ENCODE assay signal across 25 cellular contexts in the genomic region with DNA sequence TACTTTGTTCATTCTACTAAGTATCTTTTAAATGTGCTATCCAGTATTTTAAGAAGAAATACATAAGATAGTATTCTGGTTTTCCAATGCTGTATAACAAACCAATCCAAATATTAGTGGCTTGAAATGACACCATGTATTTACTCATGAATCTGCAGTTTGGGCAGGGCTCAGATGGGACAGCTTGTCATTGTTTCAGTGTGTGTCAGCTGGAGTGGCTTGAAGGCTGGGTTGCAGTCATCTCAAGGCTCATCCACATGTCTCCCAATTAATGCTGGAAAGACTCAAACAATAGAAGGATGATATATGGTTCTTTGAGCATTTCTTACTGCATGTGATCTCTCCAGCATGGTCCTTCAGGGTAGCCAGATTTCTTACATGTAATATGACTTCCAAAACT.
DNase-seq lines count a peak whose midpoint lies in the region; ATAC-seq, FAIRE-seq and TF ChIP-seq lines count a peak whose summit lies in the region.
"Had no signal": no experiment of that assay in that cellular context is flagged by ENCODE, and none has a peak within 500 bp of the region (broad histone marks: within the 10 kb centered on the region; RNA-seq: fewer than 3 reads in every experiment).

No MANE protein-coding gene starts in this region.

- intact Hi-C loops in breast epithelium (cut with DNase I; ENCODE audit: low total_unique reads): no loop called here

- TF ChIP-seq RAD21 in A549 (conservative IDR thresholded peaks at IDR 0.05 in 1 of 2, IDR thresholded peaks at IDR 0.05 in 1 of 2): no peak

- no peak for DNase-seq in A549 (ENCODE audit: low read depth in 1 of 2, low spot score in 1 of 2)
- peak; percentile 25 for DNase-seq in NCI-H446 treated with DMSO at 0.1 percent for 48 hours (lab: John Stamatoyannopoulos, UW)
- peak; percentile 59 for DNase-seq in myocyte (ENCODE audit: low read depth)
- DNase-seq in NCI-H1417 treated with DMSO at 0.1 percent for 48 hours (lab: John Stamatoyannopoulos, UW): no peak
- no peak for DNase-seq in breast epithelium (ENCODE audit: low spot score in 2 of 2)
- DNase-seq: AML-193; CD4-positive, alpha-beta T cell; DMS53; HCEC 1CT; Karpas-422; NCI-H1092; NCI-H1436; NCI-H187; NCI-H2081 treated with DMSO at 0.1 percent for 48 hours; NCI-H526 treated with DMSO at 0.1 percent for 48 hours; SHP77 had no signal

- no peaks in the 10 kb centered on the region for H3K27me3 ChIP-seq in breast epithelium
- H3K27me3 ChIP-seq: BLaER1 treated with 17β-estradiol and CSF1 and Interleukin-3, amounts not matched to agents 10 nM and 100 nM had no signal

- H3K4me3 ChIP-seq in A549: no peak overlapping the region
- no peak overlapping the region for H3K4me3 ChIP-seq in breast epithelium
- H3K4me3 ChIP-seq: BLaER1 treated with 17β-estradiol and CSF1 and Interleukin-3, amounts not matched to agents 10 nM and 100 nM had no signal

- peak overlapping the region; percentile 16; the same call in 2 of the 3 replicates for H3K4me2 ChIP-seq in A549
- H3K4me2 ChIP-seq: BLaER1 treated with 17β-estradiol and CSF1 and Interleukin-3, amounts not matched to agents 10 nM and 100 nM had no signal

- POLR2A ChIA-PET in A549 (lab: Yijun Ruan, JAX): no interaction called here

- H3K4me1 ChIP-seq in A549: peaks cover 60% of the 10 kb centered on the region
- peaks cover 0 to 3% of the 10 kb centered on the region in 2 donors for H3K4me1 ChIP-seq in breast epithelium
- H3K4me1 ChIP-seq: BLaER1 treated with 17β-estradiol and CSF1 and Interleukin-3, amounts not matched to agents 10 nM and 100 nM had no signal

- FAIRE-seq in A549 (lab: Jason Lieb, UNC): no peak
- FAIRE-seq: A204.1, D721Med, H1 had no signal

- peak overlapping the region in 1 of 2 experiments; percentile 2; a peak in 1 of 6 replicates for H3K27ac ChIP-seq in A549
- no peak overlapping the region for H3K27ac ChIP-seq in breast epithelium
- H3K27ac ChIP-seq: BLaER1 treated with 17β-estradiol and CSF1 and Interleukin-3, amounts not matched to agents 10 nM and 100 nM; RWPE1 had no signal

- no peaks in the 10 kb centered on the region for H3K9me3 ChIP-seq in A549
- H3K9me3 ChIP-seq in breast epithelium: no peaks in the 10 kb centered on the region

- no peaks in the 10 kb centered on the region for H3K36me3 ChIP-seq in breast epithelium
- H3K36me3 ChIP-seq: BLaER1 treated with 17β-estradiol and CSF1 and Interleukin-3, amounts not matched to agents 10 nM and 100 nM had no signal

- TF ChIP-seq CTCF in A549 (IDR thresholded peaks at IDR 0.05) (no peak), breast epithelium (IDR thresholded peaks at IDR 0.05) (no peak)

- ATAC-seq in A549: no peak
- peak; percentile 54 for ATAC-seq in esophagus mucosa
- ATAC-seq in GM18873 (IDR thresholded peaks at IDR 0.05; ENCODE audit: low FRiP score, unreplicated experiment): no peak
- no peak for ATAC-seq in GM21423 (IDR thresholded peaks at IDR 0.05; ENCODE audit: unreplicated experiment)
- ATAC-seq: Panc1 had no signal

- CTCF ChIA-PET in A549 (lab: Yijun Ruan, JAX): interaction anchor here (3.8 kb wide), 1 partner anchor 151 kb away, joined by 18 read pairs; no protein-coding TSS in a partner anchor

- TF ChIP-seq EP300 in A549 (IDR thresholded peaks at IDR 0.05): no peak

- no peak for TF ChIP-seq POLR2A in A549 (IDR thresholded peaks at IDR 0.05; ENCODE audit: low read length)
- no peak for TF ChIP-seq POLR2A in breast epithelium (IDR thresholded peaks at IDR 0.05)

TF ChIP-seq in A549, 52 proteins besides CTCF, POLR2A, EP300 and RAD21:
- TF ChIP-seq JUNB (IDR thresholded peaks at IDR 0.05) (no peak), EHMT2 (IDR thresholded peaks at IDR 0.05; ENCODE audit: low read depth) (no peak), KDM1A (IDR thresholded peaks at IDR 0.05; ENCODE audit: low read depth) (no peak), NR3C1 (IDR thresholded peaks at IDR 0.05) (no peak), FOSL2 (IDR thresholded peaks at IDR 0.05) (no peak), FOSL2 (CRISPR knock-in tag; IDR thresholded peaks at IDR 0.05) (no peak), TP53 (CRISPR knock-in tag; IDR thresholded peaks at IDR 0.05) (no peak), CBX8 (IDR thresholded peaks at IDR 0.05) (no peak), ZC3H11A (IDR thresholded peaks at IDR 0.05) (no peak), ESRRA (IDR thresholded peaks at IDR 0.05; ENCODE audit: borderline replicate concordance, low read length) (no peak), FOXS1 (CRISPR knock-in tag; IDR thresholded peaks at IDR 0.05) (no peak), HEYL (CRISPR knock-in tag; IDR thresholded peaks at IDR 0.05) (no peak), RNF2 (IDR thresholded peaks at IDR 0.05; ENCODE audit: borderline replicate concordance, low read depth) (no peak)

Comparison
In these comparisons a context has a peak if more than half of its experiments do, and no peak if none do; other contexts are left out.
1. DNase-seq: peak in NCI-H446 treated with DMSO at 0.1 percent for 48 hours (single experiment) and myocyte (single experiment); none in A549 (0 of 2), NCI-H1417 treated with DMSO at 0.1 percent for 48 hours (single experiment) and breast epithelium (0 of 2).